Comparison of ENCODE assay signal across 30 cellular contexts in genomic region chr4:12382567-12382966, GRCh38.
"Had no signal": no experiment of that assay in that cellular context is flagged by ENCODE, and none has a peak within 500 bp of the region (broad histone marks: within the 10 kb centered on the region; RNA-seq: fewer than 3 reads in every experiment).

No MANE protein-coding gene starts in this region.

- H3K27ac ChIP-seq: KMS-11, PC-9, RWPE1, SJCRH30, SK-N-MC had no signal

- H2AFZ ChIP-seq: PC-9 had no signal

- H3K27me3 ChIP-seq: SJCRH30 had no signal

- H3K9me3 ChIP-seq: SJCRH30 had no signal

- H3K4me1 ChIP-seq: SJCRH30 had no signal

- H3K36me3 ChIP-seq: SJCRH30 had no signal

- H3K4me2 ChIP-seq: KMS-11, PC-9 had no signal

- DNase-seq: Karpas-422, MM.1S, MV-4-11, NCI-H1092, NCI-H1105, NCI-H1417 treated with DMSO at 0.1 percent for 48 hours, NCI-H1436 treated with DMSO at 0.1 percent for 48 hours, NCI-H1694 treated with DMSO at 0.1 percent for 48 hours, NCI-H187 treated with DMSO at 0.1 percent for 48 hours, NCI-H2029, NCI-H2081, NCI-H2171 treated with DMSO at 0.1 percent for 48 hours, NCI-H2227 treated with DMSO at 0.1 percent for 48 hours, NCI-H345, NCI-H446, NCI-H510A treated with DMSO at 0.1 percent for 48 hours, NCI-H524 treated with DMSO at 0.1 percent for 48 hours, NCI-H526 treated with DMSO at 0.1 percent for 48 hours, NCI-H774, PC-9, SHP77, SIG-M5, SJCRH30 had no signal

- ATAC-seq: Panc1, Right ventricle myocardium inferior, SK-N-SH treated with all-trans-retinoic acid at 6 μM for 48 hours had no signal

- H3K4me3 ChIP-seq: PC-9, SJCRH30, SK-N-MC had no signal

- FAIRE-seq: RCC 7860 had no signal

- H3K9ac ChIP-seq: KMS-11 had no signal
